ENCODE assay signal across 27 cellular contexts in genomic region chrX:112067601-112068000, GRCh38. TPM values are rescaled to one million over a fixed set of nuclear protein-coding genes. Genes with fewer than 3 reads are reported as not detected.
DNase-seq lines count a peak whose midpoint lies in the region; ATAC-seq lines count a peak whose summit lies in the region.
"Had no signal": no experiment of that assay in that cellular context is flagged by ENCODE, and none has a peak within 500 bp of the region (broad histone marks: within the 10 kb centered on the region; RNA-seq: fewer than 3 reads in every experiment).

No MANE protein-coding gene starts in this region.

- H3K4me3 ChIP-seq in aorta (ENCODE audit: low read length in 2 of 2), result no peak overlapping the region
- H3K4me3 ChIP-seq: BLaER1, K562 had no signal

- ATAC-seq in left colon (no peak), aorta (ENCODE audit: low FRiP score) (no peak)
- no peak for ATAC-seq in activated CD4-positive, CD25-positive, alpha-beta regulatory T cell treated with anti-CD3 and anti-CD28 coated beads, Interleukin-2, amount 50 U/mL, for 24 hours
- ATAC-seq: HepG2, K562, PC-3 had no signal

- intact Hi-C loops in left colon (cut with DNase I, micrococcal nuclease) (no loop called here), aorta (cut with DNase I) (no loop called here)

- DNase-seq in NCI-H1417 (lab: John Stamatoyannopoulos, UW), result peak; percentile 23 to 91 (median 66)
- DNase-seq in NCI-H1417 treated with DMSO at 0.1 percent for 48 hours (lab: John Stamatoyannopoulos, UW), result no peak
- peak; percentile 76 to 84 for DNase-seq in NCI-H187 (lab: John Stamatoyannopoulos, UW)
- peak; percentile 25 for DNase-seq in NCI-H345 treated with DMSO at 0.1 percent for 48 hours (lab: John Stamatoyannopoulos, UW; ENCODE audit: unreplicated experiment)
- no peak for DNase-seq in left colon
- DNase-seq in aorta, result no peak
- DNase-seq in mucosa of gallbladder (ENCODE audit: low spot score), result no peak
- DNase-seq: ACHN; CD4-positive, alpha-beta T cell; COR-L47; GOT3; HCEC 1CT; MM.1S; NCI-H1048; NCI-H2081; NCI-H524 treated with DMSO at 0.1 percent for 48 hours; PC-3; RPMI8226; SHP77 had no signal

- 57 to 88% methylated on average over 3 of the region's 3 CpGs for WGBS in aorta, 2 donors

- no peaks in the 10 kb centered on the region for H3K36me3 ChIP-seq in aorta (ENCODE audit: control insufficient read depth in 1 of 2, insufficient read depth in 2 of 2, low read length in 1 of 2)
- H3K36me3 ChIP-seq: BLaER1 had no signal

- no peak overlapping the region for H3K27ac ChIP-seq in aorta (ENCODE audit: low read depth in 1 of 2, low read length in 2 of 2)
- H3K27ac ChIP-seq: 22Rv1, BLaER1, HL-60 had no signal

- H3K4me1 ChIP-seq in aorta (ENCODE audit: control insufficient read depth in 1 of 2, insufficient read depth in 2 of 2, low read length in 2 of 2), result no peaks in the 10 kb centered on the region
- H3K4me1 ChIP-seq: BLaER1 had no signal

- no peaks in the 10 kb centered on the region for H3K27me3 ChIP-seq in aorta (ENCODE audit: control insufficient read depth in 1 of 2, insufficient read depth in 2 of 2, low read length in 1 of 2)

- no peaks in the 10 kb centered on the region for H3K9me3 ChIP-seq in aorta (ENCODE audit: control insufficient read depth, low read length)
- H3K9me3 ChIP-seq: BLaER1 had no signal

RNA-seq across cellular contexts. Expression of gene TRPC5, which starts 15.0 kb away (rescaled TPM):
- total RNA-seq in left colon (not detected), aorta (not detected), mucosa of gallbladder (0.03 TPM)
- polyA plus RNA-seq in aorta, result not detected
- total RNA-seq: CD4-positive, alpha-beta T cell; Daoy; HepG2; HT-29; K562; PC-3 had no signal
- polyA plus RNA-seq: HepG2, K562 had no signal

RNA-seq across cellular contexts. Expression of gene RTL4, which starts 15.2 kb away (rescaled TPM):
- not detected for total RNA-seq in left colon
- total RNA-seq in aorta, result not detected
- not detected for polyA plus RNA-seq in aorta
- not detected for total RNA-seq in mucosa of gallbladder
- total RNA-seq: CD4-positive, alpha-beta T cell; Daoy; HepG2; HT-29; K562; PC-3 had no signal
- polyA plus RNA-seq: HepG2, K562 had no signal

Comparison
In these comparisons a context has a peak if more than half of its experiments do, and no peak if none do; other contexts are left out.
1. DNase-seq: peak in NCI-H1417 (3 of 3), NCI-H187 (2 of 2) and NCI-H345 treated with DMSO at 0.1 percent for 48 hours (single experiment); none in NCI-H1417 treated with DMSO at 0.1 percent for 48 hours (single experiment), left colon (0 of 2), aorta (0 of 2) and mucosa of gallbladder (single experiment).